Comparison of ENCODE assay signal across 9 cellular contexts in the genomic region with DNA sequence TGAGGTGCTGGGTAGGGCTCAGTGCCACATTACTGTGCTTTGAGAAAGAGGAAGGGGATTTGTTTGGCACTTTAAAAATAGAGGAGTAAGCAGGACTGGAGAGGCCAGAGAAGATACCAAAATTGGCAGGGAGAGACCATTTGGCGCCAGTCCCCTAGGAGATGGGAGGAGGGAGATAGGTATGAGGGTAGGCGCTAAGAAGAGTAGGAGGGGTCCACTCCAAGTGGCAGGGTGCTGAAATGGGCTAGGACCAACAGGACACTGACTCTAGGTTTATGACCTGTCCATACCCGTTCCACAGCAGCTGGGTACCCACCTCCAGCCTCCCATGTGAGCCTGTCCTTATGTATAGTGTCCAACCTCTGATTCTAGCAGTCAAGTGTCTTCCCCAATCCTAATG. TPM values are rescaled to one million over a fixed set of nuclear protein-coding genes. Genes with fewer than 3 reads are reported as not detected.
DNase-seq lines count a peak whose midpoint lies in the region; ATAC-seq and TF ChIP-seq lines count a peak whose summit lies in the region.
"Had no signal": no experiment of that assay in that cellular context is flagged by ENCODE, and none has a peak within 500 bp of the region (broad histone marks: within the 10 kb centered on the region; RNA-seq: fewer than 3 reads in every experiment).

No MANE protein-coding gene starts in this region.

- H3K4me3 ChIP-seq in hepatocyte: no peak overlapping the region
- H3K4me3 ChIP-seq in skin epidermis: no peak overlapping the region

- H3K9me3 Mint-ChIP-seq in H9 (no peaks in the 10 kb centered on the region; a peak in 1 of 5 replicates), T-cell (no peaks in the 10 kb centered on the region)

- H3K27me3 ChIP-seq in H9 (ENCODE audit: insufficient read depth, low read length) (no peaks in the 10 kb centered on the region), hepatocyte (no peaks in the 10 kb centered on the region)

- H3K27ac Mint-ChIP-seq in H9 (peak overlapping the region; percentile 7 to 90 (median 87); a peak in 5 of 7 replicates), T-cell (peak overlapping the region; percentile 11 to 96)

- H3K36me3 ChIP-seq in hepatocyte (replicated peaks; ENCODE audit: insufficient read depth, low read depth): no peaks in the 10 kb centered on the region

- H2BK15ac ChIP-seq in H9 (ENCODE audit: low read depth, low read length): no peak overlapping the region

- no peak overlapping the region for H3K14ac ChIP-seq in H9 (ENCODE audit: insufficient read depth, low read length)

- no peaks in the 10 kb centered on the region for H3K27me3 Mint-ChIP-seq in H9 (ENCODE audit: low read depth)
- no peaks in the 10 kb centered on the region for H3K27me3 Mint-ChIP-seq in T-cell

- peaks cover 42 to 50% of the 10 kb centered on the region in 2 experiments for H3K4me1 Mint-ChIP-seq in H9
- H3K4me1 Mint-ChIP-seq in T-cell: peaks cover 59 to 68% (median 64%) of the 10 kb centered on the region in 3 donors

- H3K9ac ChIP-seq in H9 (ENCODE audit: extremely low read depth, insufficient read length, low read length): no peak overlapping the region

- WGBS in H9 (ENCODE audit: extremely low coverage, insufficient read length, low lambda C conversion rate): no CpG with 5 or more reads among the region's 3 CpGs
- WGBS in hepatocyte (ENCODE audit: low lambda C conversion rate, missing lambda C conversion rate): 94% methylated on average over 3 of the region's 3 CpGs

- peaks cover 21% of the 10 kb centered on the region for H3K79me1 ChIP-seq in H9 (ENCODE audit: insufficient read depth, low read depth, low read length, poor library complexity, severe bottlenecking)

- H2AK5ac ChIP-seq in H9 (ENCODE audit: insufficient read length, low read length): no peak overlapping the region

- H4K91ac ChIP-seq in H9 (ENCODE audit: insufficient read length, low read depth, low read length): no peak overlapping the region

- no peak overlapping the region for H2BK12ac ChIP-seq in H9 (ENCODE audit: insufficient read length, low read depth, low read length)

- H3K9me2 ChIP-seq in hepatocyte (replicated peaks; ENCODE audit: insufficient read depth): no peaks in the 10 kb centered on the region

- CTCF ChIA-PET in T-cell (lab: Charles Lee): interaction anchor here in 1 of 2 donors (1.5 kb wide), 1 partner anchor 14 kb away, joined by 5 read pairs; no protein-coding TSS in a partner anchor

- H3T11ph ChIP-seq in H9 (ENCODE audit: low read length): no peak overlapping the region

- H3K79me2 ChIP-seq in H9 (ENCODE audit: insufficient read depth, low read length): peaks cover 42% of the 10 kb centered on the region
- peaks cover 64% of the 10 kb centered on the region for H3K79me2 ChIP-seq in hepatocyte

- no peak for ATAC-seq in T-cell (replicated peaks in 1 of 4)

- H3K36me3 Mint-ChIP-seq in H9 (ENCODE audit: insufficient read depth in 1 of 3, low read depth in 3 of 3) (peaks cover 25 to 37% (median 27%) of the 10 kb centered on the region in 3 experiments), T-cell (peaks cover 2% of the 10 kb centered on the region)

- no peak for DNase-seq in H9
- DNase-seq in T-cell: no peak
- DNase-seq in hepatocyte (ENCODE audit: low spot score): no peak
- no peak for DNase-seq in DMS53 treated with DMSO at 0.1 percent for 48 hours (lab: John Stamatoyannopoulos, UW; ENCODE audit: unreplicated experiment)
- DNase-seq in NCI-H1694 (lab: John Stamatoyannopoulos, UW): no peak
- DNase-seq in NCI-H2171 treated with DMSO at 0.1 percent for 48 hours (lab: John Stamatoyannopoulos, UW): no peak
- no peak for DNase-seq in midbrain (lab: John Stamatoyannopoulos, UW)
- DNase-seq: activated gamma-delta T cell had no signal

- H3K4me3 Mint-ChIP-seq in H9 (peak overlapping the region; percentile 21 to 100; a peak in 4 of 5 replicates), T-cell (peak overlapping the region in 2 of 3 donors; percentile 3 to 97)

- no peak overlapping the region for H2BK120ac ChIP-seq in H9 (ENCODE audit: low read depth, low read length, poor library complexity, severe bottlenecking)

- no peak overlapping the region for H3K56ac ChIP-seq in H9 (ENCODE audit: insufficient read length, low read depth, low read length)

- H3K4ac ChIP-seq in H9 (ENCODE audit: low read depth, low read length): no peak overlapping the region

- H4K20me1 ChIP-seq in H9 (ENCODE audit: control insufficient read depth, insufficient read depth, insufficient read length) (no peaks in the 10 kb centered on the region), hepatocyte (ENCODE audit: insufficient read depth, poor library complexity, severe bottlenecking) (peaks cover 35% of the 10 kb centered on the region)

- H2BK5ac ChIP-seq in H9 (ENCODE audit: insufficient read length, low read length): no peak overlapping the region

- peaks cover 29% of the 10 kb centered on the region for H3K23me2 ChIP-seq in H9 (ENCODE audit: insufficient read length, low read depth, low read length, poor library complexity, severe bottlenecking)

- H3K4me1 ChIP-seq in H9 (ENCODE audit: insufficient read depth, low read length) (no peaks in the 10 kb centered on the region), hepatocyte (ENCODE audit: insufficient read depth) (peaks cover 27% of the 10 kb centered on the region)

- no peak overlapping the region for H3K18ac ChIP-seq in H9 (ENCODE audit: insufficient read length, low read depth, low read length)

- H4K8ac ChIP-seq in H9 (replicated peaks; ENCODE audit: insufficient read length, low read depth, low read length): no peak overlapping the region

- no peak overlapping the region for H3K27ac ChIP-seq in H9 (ENCODE audit: insufficient read length, low read depth, low read length)
- peak overlapping the region; percentile 44 for H3K27ac ChIP-seq in hepatocyte
- H3K27ac ChIP-seq in skin epidermis: peak overlapping the region in 12 of 21 experiments; percentile 3 to 98 (median 68)

- POLR2A ChIA-PET in T-cell (lab: Charles Lee): interaction anchor here in 1 of 2 donors (1.5 kb wide), 1 partner anchor 31 kb away, joined by 6 read pairs; the partner anchor contains the start of gene RPS27

- H4K5ac ChIP-seq in H9 (ENCODE audit: insufficient read length, low read depth, low read length): no peak overlapping the region

- H2BK20ac ChIP-seq in H9 (ENCODE audit: low read depth, low read length, poor library complexity, severe bottlenecking): no peak overlapping the region

- TF ChIP-seq CTCF in H9 (conservative IDR thresholded peaks at IDR 0.05) (no peak), hepatocyte (IDR thresholded peaks at IDR 0.05; ENCODE audit: poor library complexity) (no peak)

- H2AFZ ChIP-seq in H9 (ENCODE audit: low read length) (no peak overlapping the region), hepatocyte (no peak overlapping the region)

- peak overlapping the region; percentile 6 for H3K4me2 ChIP-seq in H9 (ENCODE audit: insufficient read depth, insufficient read length, low read length)
- H3K4me2 ChIP-seq in hepatocyte: no peak overlapping the region

- H3K23ac ChIP-seq in H9 (ENCODE audit: insufficient read length, low read depth, low read length): no peak overlapping the region

- no peaks in the 10 kb centered on the region for H3K9me3 ChIP-seq in H9 (ENCODE audit: control insufficient read depth, low read depth, low read length)
- no peaks in the 10 kb centered on the region for H3K9me3 ChIP-seq in hepatocyte (ENCODE audit: low read depth)

RNA-seq across cellular contexts. Expression of gene CRTC2, which starts 1.0 kb away (rescaled TPM):
- total RNA-seq in H9 (2021) (44.7 and 45.7 TPM in 2 replicates), T-cell (100 to 1,000 TPM; 108 to 153 (median 122) TPM), hepatocyte (7.6 and 10.5 TPM in 2 replicates)
- 27.1 and 28.0 TPM in 2 replicates for polyA plus RNA-seq in hepatocyte

RNA-seq across cellular contexts. Expression of gene SLC39A1, which starts 3.9 kb away (rescaled TPM):
- total RNA-seq in H9 (2021): 161 and 170 TPM in 2 replicates
- total RNA-seq in T-cell: 10 to 100 TPM; 15.1 to 22.0 (median 16.4) TPM
- total RNA-seq in hepatocyte: 141 and 158 TPM in 2 replicates
- 163 and 174 TPM in 2 replicates for polyA plus RNA-seq in hepatocyte

RNA-seq across cellular contexts. Expression of gene CREB3L4, which starts 8.2 kb away (rescaled TPM):
- total RNA-seq in H9 (2021) (27.6 and 27.7 TPM in 2 replicates), T-cell (1 to 10 TPM; 3.3 to 9.0 (median 6.3) TPM), hepatocyte (10.9 and 15.1 TPM in 2 replicates)
- polyA plus RNA-seq in hepatocyte: 8.6 and 16.6 TPM in 2 replicates

RNA-seq across cellular contexts. Expression of gene DENND4B, which starts 12.9 kb away (rescaled TPM):
- total RNA-seq in H9 (2021) (82.8 and 84.6 TPM in 2 replicates), T-cell (100 to 1,000 TPM; 161 to 220 (median 196) TPM), hepatocyte (8.8 and 15.4 TPM in 2 replicates)
- polyA plus RNA-seq in hepatocyte: 22.3 and 30.6 TPM in 2 replicates

RNA-seq across cellular contexts. Expression of gene JTB, which starts 18.0 kb away (rescaled TPM):
- total RNA-seq in H9 (2021): 85.0 and 85.4 TPM in 2 replicates
- 100 to 1,000 TPM in 3 of 5 donors, 10 to 100 TPM in 2; 90.4 to 137 (median 129) TPM for total RNA-seq in T-cell
- total RNA-seq in hepatocyte: 213 and 240 TPM in 2 replicates
- polyA plus RNA-seq in hepatocyte: 215 and 217 TPM in 2 replicates
